In the genomic region with DNA sequence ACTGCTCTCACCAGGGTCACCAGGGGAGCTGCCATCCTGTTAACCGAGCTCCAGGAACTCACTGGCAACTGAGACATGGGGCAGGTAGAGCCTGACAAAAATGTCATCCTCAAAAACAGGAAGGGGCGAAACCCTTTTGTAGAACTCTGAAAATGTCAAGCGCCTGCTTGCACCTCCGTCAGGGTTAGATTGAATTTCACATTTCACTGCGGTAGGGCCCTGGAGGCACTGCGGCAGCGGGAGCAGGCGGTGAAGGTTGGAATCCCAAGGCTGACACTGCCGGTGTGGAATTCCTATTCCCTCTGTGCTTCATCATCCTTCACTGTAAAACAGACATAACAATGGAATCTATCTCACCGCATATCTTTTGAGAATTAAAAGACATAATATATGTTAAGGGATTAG, we compare ENCODE assay signal across 1 cellular context.
TF ChIP-seq lines count a peak whose summit lies in the region.

No MANE protein-coding gene starts in this region.

TF ChIP-seq in WTC11, 78 proteins besides CTCF, POLR2A, EP300 and RAD21 (continued from another document):
- TF ChIP-seq, protein P1, sequence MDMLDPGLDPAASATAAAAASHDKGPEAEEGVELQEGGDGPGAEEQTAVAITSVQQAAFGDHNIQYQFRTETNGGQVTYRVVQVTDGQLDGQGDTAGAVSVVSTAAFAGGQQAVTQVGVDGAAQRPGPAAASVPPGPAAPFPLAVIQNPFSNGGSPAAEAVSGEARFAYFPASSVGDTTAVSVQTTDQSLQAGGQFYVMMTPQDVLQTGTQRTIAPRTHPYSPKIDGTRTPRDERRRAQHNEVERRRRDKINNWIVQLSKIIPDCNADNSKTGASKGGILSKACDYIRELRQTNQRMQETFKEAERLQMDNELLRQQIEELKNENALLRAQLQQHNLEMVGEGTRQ (CRISPR knock-in tag; IDR thresholded peaks at IDR 0.05), result no peak
TF ChIP-seq in WTC11: peak in this region for 0.
